In the genomic region with DNA sequence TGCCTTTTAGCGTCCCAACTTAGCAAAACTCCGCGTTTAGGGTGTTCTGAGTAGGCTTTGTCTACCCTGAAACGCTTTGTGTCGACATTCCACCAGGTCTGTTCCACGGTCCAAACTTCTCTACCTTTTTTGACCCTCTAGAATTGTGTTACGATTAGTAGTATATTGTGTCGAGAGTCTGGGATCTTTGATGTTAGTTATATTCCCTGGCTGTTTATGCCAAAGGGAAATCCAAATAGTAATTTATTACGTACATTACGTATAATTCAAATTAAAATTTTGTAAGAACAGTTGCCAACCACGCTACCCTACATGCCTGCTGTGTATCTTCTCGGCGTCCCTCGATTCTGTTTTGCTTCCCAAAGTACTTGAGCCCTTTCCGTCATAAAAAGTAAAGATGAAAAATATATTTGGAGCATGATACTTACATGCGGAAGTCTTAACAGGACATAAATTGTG, we compare ENCODE assay signal across 8 cellular contexts. TPM values are rescaled to one million over a fixed set of nuclear protein-coding genes. Genes with fewer than 3 reads are reported as not detected.
DNase-seq lines count a peak whose midpoint lies in the region; ATAC-seq and TF ChIP-seq lines count a peak whose summit lies in the region.

No MANE protein-coding gene starts in this region.

- DNase-seq in HCT116 (ENCODE audit: low read depth, low spot score) (no peak), H4 (ENCODE audit: low spot score) (no peak), NOMO-1 treated with DMSO at 0.1 percent for 48 hours (lab: John Stamatoyannopoulos, UW; ENCODE audit: unreplicated experiment) (no peak)

- no peak for TF ChIP-seq POLR2A in HCT116 (IDR thresholded peaks at IDR 0.05; ENCODE audit: borderline replicate concordance, extremely low read depth, insufficient read depth, insufficient read length)

- POLR2A ChIA-PET in HCT116 (lab: Charles Lee) = no interaction called here

- H3K27me3 Mint-ChIP-seq in activated T-helper 17 cell treated with anti-CD3 and anti-CD28 coated beads, Interleukin-2, amount 50 U/mL, for 72 hours = no peaks in the 10 kb centered on the region
- peaks cover 15% of the 10 kb centered on the region for H3K27me3 Mint-ChIP-seq in stimulated activated memory B cell treated with anti-CD40 and anti-IgM and Interleukin-4, amounts not matched to agents 10 μg/mL and 1 μg/mL and 100 μg/mL, for 72 hours

- H3K79me2 ChIP-seq in ACC112 (ENCODE audit: control insufficient read depth, insufficient read depth, low read length, unreplicated experiment) = peaks cover 41% of the 10 kb centered on the region
- peaks cover 38% of the 10 kb centered on the region for H3K79me2 ChIP-seq in HCT116 (ENCODE audit: insufficient read depth, low read length)

- H3K9me3 ChIP-seq in HCT116 (ENCODE audit: control insufficient read depth in 1 of 2, insufficient read depth in 1 of 2, low read depth in 1 of 2, low read length in 2 of 2) = no peaks in the 10 kb centered on the region

- BruUV-seq in HCT116 (replicated peaks; lab: Mats Ljungman, UMichigan) = no TSS peak

- H3K4me1 ChIP-seq in ACC112 (ENCODE audit: control insufficient read depth, insufficient read depth, low read length, unreplicated experiment) (peaks cover 32% of the 10 kb centered on the region), HCT116 (ENCODE audit: control insufficient read depth in 1 of 2, insufficient read depth in 2 of 2, low read length in 2 of 2) (peaks cover 11 to 18% of the 10 kb centered on the region in 2 experiments)

- no peaks in the 10 kb centered on the region for H3K27me3 ChIP-seq in ACC112 (ENCODE audit: insufficient read depth, low read length)
- no peaks in the 10 kb centered on the region for H3K27me3 ChIP-seq in HCT116 (ENCODE audit: insufficient read depth, low read length)

- no peak for TF ChIP-seq CTCF in HCT116 (IDR thresholded peaks at IDR 0.05 in 2 of 3, conservative IDR thresholded peaks at IDR 0.05 in 1 of 3; ENCODE audit: borderline replicate concordance in 1 of 3, insufficient read depth in 1 of 3, low read depth in 2 of 3, low read length in 2 of 3)

- no peaks in the 10 kb centered on the region for H4K20me1 ChIP-seq in HCT116 (ENCODE audit: insufficient read depth)

- H3K36me3 ChIP-seq in ACC112 (ENCODE audit: insufficient read depth, low read length) (no peaks in the 10 kb centered on the region), HCT116 (ENCODE audit: control insufficient read depth in 1 of 2, insufficient read depth in 2 of 2, low read length in 2 of 2) (no peaks in the 10 kb centered on the region)

- H3K4me3 ChIP-seq in ACC112 (ENCODE audit: low read depth, low read length) (peak overlapping the region; percentile 91), HCT116 (replicated peaks in 1 of 2; ENCODE audit: low read depth in 1 of 2, low read length in 2 of 2) (peak overlapping the region; percentile 76 to 91), iPS-11a (ENCODE audit: low read depth, low read length) (peak overlapping the region; percentile 99)

- H2AFZ ChIP-seq in ACC112 (ENCODE audit: low read length, unreplicated experiment) (peak overlapping the region; percentile 96), HCT116 (ENCODE audit: low read depth, low read length, poor library complexity, severe bottlenecking) (peak overlapping the region; percentile 71)

- peaks cover 26% of the 10 kb centered on the region for H3K4me1 Mint-ChIP-seq in activated T-helper 17 cell treated with anti-CD3 and anti-CD28 coated beads, Interleukin-2, amount 50 U/mL, for 72 hours
- H3K4me1 Mint-ChIP-seq in stimulated activated memory B cell treated with anti-CD40 and anti-IgM and Interleukin-4, amounts not matched to agents 10 μg/mL and 1 μg/mL and 100 μg/mL, for 72 hours = peaks cover 32% of the 10 kb centered on the region

- intact Hi-C loops in HCT116 (cut with micrococcal nuclease) = loop anchor here (2.0 kb wide), 1 partner anchor 196 kb away; no protein-coding TSS in a partner anchor

- H3K36me3 Mint-ChIP-seq in activated T-helper 17 cell treated with anti-CD3 and anti-CD28 coated beads, Interleukin-2, amount 50 U/mL, for 72 hours (ENCODE audit: low read depth) = peaks cover 44% of the 10 kb centered on the region
- peaks cover 6% of the 10 kb centered on the region for H3K36me3 Mint-ChIP-seq in stimulated activated memory B cell treated with anti-CD40 and anti-IgM and Interleukin-4, amounts not matched to agents 10 μg/mL and 1 μg/mL and 100 μg/mL, for 72 hours

- H3K4me2 ChIP-seq in HCT116 (ENCODE audit: low read length) = peak overlapping the region; percentile 97

- H3K27ac Mint-ChIP-seq in activated T-helper 17 cell treated with anti-CD3 and anti-CD28 coated beads, Interleukin-2, amount 50 U/mL, for 72 hours = peak overlapping the region; percentile 95
- H3K27ac Mint-ChIP-seq in stimulated activated memory B cell treated with anti-CD40 and anti-IgM and Interleukin-4, amounts not matched to agents 10 μg/mL and 1 μg/mL and 100 μg/mL, for 72 hours = peak overlapping the region; percentile 98

- ATAC-seq in HCT116 = no peak
- ATAC-seq in activated T-helper 17 cell treated with anti-CD3 and anti-CD28 coated beads, Interleukin-2, amount 50 U/mL, for 72 hours (replicated peaks) = no peak
- no peak for ATAC-seq in stimulated activated memory B cell treated with anti-CD40 and anti-IgM and Interleukin-4, amounts not matched to agents 10 μg/mL and 1 μg/mL and 100 μg/mL, for 72 hours
- no peak for ATAC-seq in GM18909 (IDR thresholded peaks at IDR 0.05; ENCODE audit: poor library complexity, unreplicated experiment)

- H3K4me3 Mint-ChIP-seq in activated T-helper 17 cell treated with anti-CD3 and anti-CD28 coated beads, Interleukin-2, amount 50 U/mL, for 72 hours = peak overlapping the region; percentile 93
- H3K4me3 Mint-ChIP-seq in stimulated activated memory B cell treated with anti-CD40 and anti-IgM and Interleukin-4, amounts not matched to agents 10 μg/mL and 1 μg/mL and 100 μg/mL, for 72 hours = peak overlapping the region; percentile 96

- no peak for TF ChIP-seq RAD21 in HCT116 (IDR thresholded peaks at IDR 0.05; ENCODE audit: low read depth)

- H3K9me3 Mint-ChIP-seq in activated T-helper 17 cell treated with anti-CD3 and anti-CD28 coated beads, Interleukin-2, amount 50 U/mL, for 72 hours = no peaks in the 10 kb centered on the region
- peaks cover 5% of the 10 kb centered on the region for H3K9me3 Mint-ChIP-seq in stimulated activated memory B cell treated with anti-CD40 and anti-IgM and Interleukin-4, amounts not matched to agents 10 μg/mL and 1 μg/mL and 100 μg/mL, for 72 hours

- peak overlapping the region; percentile 96 for H3K9ac ChIP-seq in HCT116 (ENCODE audit: low read length)

- RAD21 ChIA-PET in HCT116 (lab: Charles Lee; ENCODE audit: low non-redundant PET in 1 of 2, low total read pairs in 2 of 2, uncharacterized antibody in 2 of 2, unreplicated experiment in 2 of 2) = no interaction called here

- CTCF ChIA-PET in HCT116 (lab: Charles Lee) = no interaction called here

- H3K27ac ChIP-seq in ACC112 (ENCODE audit: low read depth, low read length) = peak overlapping the region; percentile 93
- peak overlapping the region; percentile 84 for H3K27ac ChIP-seq in HCT116 (ENCODE audit: low read depth, low read length)

- H3K9me2 ChIP-seq in HCT116 (ENCODE audit: insufficient read depth) = no peaks in the 10 kb centered on the region

TF ChIP-seq in HCT116, 20 proteins besides CTCF, POLR2A, EP300 and RAD21:
- TF ChIP-seq REST (IDR thresholded peaks at IDR 0.05; ENCODE audit: low read depth) (no peak), SP1 (IDR thresholded peaks at IDR 0.05; ENCODE audit: low read depth) (no peak)

RNA-seq across cellular contexts. Expression of gene TTC32, which starts 0.5 kb away (rescaled TPM):
- total RNA-seq in HCT116 (2021; ENCODE audit: unreplicated experiment) = 6.3 TPM
- 5.3 and 5.6 TPM in 2 replicates for polyA plus RNA-seq in HCT116 (2012)
- total RNA-seq in activated T-helper 17 cell treated with anti-CD3 and anti-CD28 coated beads, Interleukin-2, amount 50 U/mL, for 72 hours = 10 to 100 TPM; 19.5 to 62.7 TPM
- total RNA-seq in H4 (2014; rRNA removed; shearing (Covaris generic)) = 2.0 and 3.5 TPM in 2 replicates
